ENCODE assay signal across 8 cellular contexts in genomic region chr3:57100046-57100695, GRCh38. TPM values are rescaled to one million over a fixed set of nuclear protein-coding genes. Genes with fewer than 3 reads are reported as not detected.
A peak's percentile ranks its signal among the peaks of the same experiment; 100 is the strongest.
DNase-seq lines count a peak whose midpoint lies in the region; ATAC-seq, FAIRE-seq and TF ChIP-seq lines count a peak whose summit lies in the region.

No MANE protein-coding gene starts in this region.

- H3K36me3 ChIP-seq in ascending aorta, result peaks cover 0 to 30% of the 10 kb centered on the region in 2 donors
- H3K36me3 ChIP-seq in hepatocyte (replicated peaks; ENCODE audit: insufficient read depth, low read depth), result no peaks in the 10 kb centered on the region

- H4K20me1 ChIP-seq in hepatocyte (ENCODE audit: insufficient read depth, poor library complexity, severe bottlenecking), result no peaks in the 10 kb centered on the region

- H3K4me1 ChIP-seq in ascending aorta, result no peaks in the 10 kb centered on the region
- H3K4me1 ChIP-seq in hepatocyte (ENCODE audit: insufficient read depth), result no peaks in the 10 kb centered on the region

- no peaks in the 10 kb centered on the region for H3K27me3 ChIP-seq in ascending aorta
- no peaks in the 10 kb centered on the region for H3K27me3 ChIP-seq in hepatocyte

- ATAC-seq in HG02588 (IDR thresholded peaks at IDR 0.05; ENCODE audit: unreplicated experiment), result no peak

- WGBS in hepatocyte (ENCODE audit: low lambda C conversion rate, missing lambda C conversion rate), result 23% methylated on average over 7 of the region's 7 CpGs

- no peak overlapping the region for H2AFZ ChIP-seq in hepatocyte

- H3K9me3 ChIP-seq in ascending aorta, result no peaks in the 10 kb centered on the region
- no peaks in the 10 kb centered on the region for H3K9me3 ChIP-seq in hepatocyte (ENCODE audit: low read depth)

- peak; percentile 89 to 91 for DNase-seq in AML-193 (lab: John Stamatoyannopoulos, UW)
- peak; percentile 50 for DNase-seq in GM19239 (ENCODE audit: insufficient read length, low spot score)
- DNase-seq in NCI-H1092 treated with DMSO at 0.1 percent for 48 hours (lab: John Stamatoyannopoulos, UW), result peak; percentile 32
- peak; percentile 11 for DNase-seq in T-helper 22 cell (ENCODE audit: low read depth)
- DNase-seq in ascending aorta (ENCODE audit: low spot score in 2 of 2), result peak in 1 of 2 donors; percentile 84
- DNase-seq in hepatocyte (ENCODE audit: low spot score), result peak; percentile 88
- DNase-seq in skeletal muscle cell (ENCODE audit: low read depth), result peak; percentile 26

- H3K4me3 ChIP-seq in ascending aorta (no peak overlapping the region), hepatocyte (no peak overlapping the region), skeletal muscle cell (ENCODE audit: low read depth, low read length) (no peak overlapping the region)

- no peaks in the 10 kb centered on the region for H3K79me2 ChIP-seq in hepatocyte

- no peak overlapping the region for H3K27ac ChIP-seq in ascending aorta
- H3K27ac ChIP-seq in hepatocyte, result no peak overlapping the region

- H3K4me2 ChIP-seq in hepatocyte, result no peak overlapping the region

- FAIRE-seq in GM19239 (lab: Jason Lieb, UNC), result peak; percentile 93

- intact Hi-C loops in ascending aorta (cut with DNase I), result loop anchor here (5.0 kb wide), 2 partner anchors 62 to 127 kb away; partner anchors contain the start of gene APPL1

- peak; percentile 68 to 91 (median 83) for TF ChIP-seq CTCF in ascending aorta (IDR thresholded peaks at IDR 0.05)
- TF ChIP-seq CTCF in hepatocyte (IDR thresholded peaks at IDR 0.05; ENCODE audit: poor library complexity), result peak; percentile 84

- no peaks in the 10 kb centered on the region for H3K9me2 ChIP-seq in hepatocyte (replicated peaks; ENCODE audit: insufficient read depth)

RNA-seq across cellular contexts. Expression of gene SPATA12, which starts 39.7 kb away (rescaled TPM):
- not detected for total RNA-seq in ascending aorta
- total RNA-seq in hepatocyte, result 0.08 and 0.10 TPM in 2 replicates
- 0.25 and 1.2 TPM in 2 replicates for polyA plus RNA-seq in hepatocyte
